1 cellular context compared by ENCODE assay signal in the genomic region with DNA sequence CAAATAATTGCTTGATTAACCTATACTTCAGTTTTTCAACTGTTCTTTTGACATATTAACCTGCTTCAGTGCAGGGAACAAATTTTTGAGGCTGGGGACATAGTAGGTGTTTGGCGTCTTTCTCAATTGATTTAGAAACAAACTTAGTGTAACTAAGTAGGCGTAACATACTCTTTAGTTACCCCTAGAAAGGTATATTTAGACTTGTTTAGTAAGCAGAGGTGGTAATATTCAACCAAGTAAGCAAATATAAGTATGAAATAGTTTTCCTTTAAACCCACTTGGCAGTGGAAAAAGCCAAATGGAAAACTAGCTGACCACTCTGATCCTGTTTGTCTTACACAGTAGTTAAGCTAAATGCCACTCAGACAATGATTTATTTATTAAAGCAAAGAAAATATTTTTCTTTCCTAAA.
TF ChIP-seq lines count a peak whose summit lies in the region.

No MANE protein-coding gene starts in this region.

TF ChIP-seq in HepG2, 621 proteins besides CTCF, POLR2A, EP300 and RAD21 (continued from another document):
- peak; percentile 64; the same call in 1 of the 2 replicates for TF ChIP-seq ZKSCAN1 (IDR thresholded peaks at IDR 0.05; ENCODE audit: low read length)
- TF ChIP-seq, protein P1, sequence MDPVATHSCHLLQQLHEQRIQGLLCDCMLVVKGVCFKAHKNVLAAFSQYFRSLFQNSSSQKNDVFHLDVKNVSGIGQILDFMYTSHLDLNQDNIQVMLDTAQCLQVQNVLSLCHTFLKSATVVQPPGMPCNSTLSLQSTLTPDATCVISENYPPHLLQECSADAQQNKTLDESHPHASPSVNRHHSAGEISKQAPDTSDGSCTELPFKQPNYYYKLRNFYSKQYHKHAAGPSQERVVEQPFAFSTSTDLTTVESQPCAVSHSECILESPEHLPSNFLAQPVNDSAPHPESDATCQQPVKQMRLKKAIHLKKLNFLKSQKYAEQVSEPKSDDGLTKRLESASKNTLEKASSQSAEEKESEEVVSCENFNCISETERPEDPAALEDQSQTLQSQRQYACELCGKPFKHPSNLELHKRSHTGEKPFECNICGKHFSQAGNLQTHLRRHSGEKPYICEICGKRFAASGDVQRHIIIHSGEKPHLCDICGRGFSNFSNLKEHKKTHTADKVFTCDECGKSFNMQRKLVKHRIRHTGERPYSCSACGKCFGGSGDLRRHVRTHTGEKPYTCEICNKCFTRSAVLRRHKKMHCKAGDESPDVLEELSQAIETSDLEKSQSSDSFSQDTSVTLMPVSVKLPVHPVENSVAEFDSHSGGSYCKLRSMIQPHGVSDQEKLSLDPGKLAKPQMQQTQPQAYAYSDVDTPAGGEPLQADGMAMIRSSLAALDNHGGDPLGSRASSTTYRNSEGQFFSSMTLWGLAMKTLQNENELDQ (CRISPR knock-in tag; IDR thresholded peaks at IDR 0.05; ENCODE audit: borderline replicate concordance), result no peak
- TF ChIP-seq, protein P2, sequence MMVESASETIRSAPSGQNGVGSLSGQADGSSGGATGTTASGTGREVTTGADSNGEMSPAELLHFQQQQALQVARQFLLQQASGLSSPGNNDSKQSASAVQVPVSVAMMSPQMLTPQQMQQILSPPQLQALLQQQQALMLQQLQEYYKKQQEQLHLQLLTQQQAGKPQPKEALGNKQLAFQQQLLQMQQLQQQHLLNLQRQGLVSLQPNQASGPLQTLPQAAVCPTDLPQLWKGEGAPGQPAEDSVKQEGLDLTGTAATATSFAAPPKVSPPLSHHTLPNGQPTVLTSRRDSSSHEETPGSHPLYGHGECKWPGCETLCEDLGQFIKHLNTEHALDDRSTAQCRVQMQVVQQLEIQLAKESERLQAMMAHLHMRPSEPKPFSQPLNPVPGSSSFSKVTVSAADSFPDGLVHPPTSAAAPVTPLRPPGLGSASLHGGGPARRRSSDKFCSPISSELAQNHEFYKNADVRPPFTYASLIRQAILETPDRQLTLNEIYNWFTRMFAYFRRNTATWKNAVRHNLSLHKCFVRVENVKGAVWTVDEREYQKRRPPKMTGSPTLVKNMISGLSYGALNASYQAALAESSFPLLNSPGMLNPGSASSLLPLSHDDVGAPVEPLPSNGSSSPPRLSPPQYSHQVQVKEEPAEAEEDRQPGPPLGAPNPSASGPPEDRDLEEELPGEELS (CRISPR knock-in tag; IDR thresholded peaks at IDR 0.05), result peak; percentile 52; the same call in 1 of the 2 replicates
- TF ChIP-seq SPEN (CRISPR knock-in tag; IDR thresholded peaks at IDR 0.05; ENCODE audit: low read depth), result no peak
- no peak for TF ChIP-seq MYC (CRISPR knock-in tag; IDR thresholded peaks at IDR 0.05; ENCODE audit: borderline replicate concordance)
- no peak for TF ChIP-seq ZNF607 (CRISPR knock-in tag; IDR thresholded peaks at IDR 0.05; ENCODE audit: borderline replicate concordance)
- no peak for TF ChIP-seq GTF3A (CRISPR knock-in tag; conservative IDR thresholded peaks at IDR 0.05)
- TF ChIP-seq, protein P3, sequence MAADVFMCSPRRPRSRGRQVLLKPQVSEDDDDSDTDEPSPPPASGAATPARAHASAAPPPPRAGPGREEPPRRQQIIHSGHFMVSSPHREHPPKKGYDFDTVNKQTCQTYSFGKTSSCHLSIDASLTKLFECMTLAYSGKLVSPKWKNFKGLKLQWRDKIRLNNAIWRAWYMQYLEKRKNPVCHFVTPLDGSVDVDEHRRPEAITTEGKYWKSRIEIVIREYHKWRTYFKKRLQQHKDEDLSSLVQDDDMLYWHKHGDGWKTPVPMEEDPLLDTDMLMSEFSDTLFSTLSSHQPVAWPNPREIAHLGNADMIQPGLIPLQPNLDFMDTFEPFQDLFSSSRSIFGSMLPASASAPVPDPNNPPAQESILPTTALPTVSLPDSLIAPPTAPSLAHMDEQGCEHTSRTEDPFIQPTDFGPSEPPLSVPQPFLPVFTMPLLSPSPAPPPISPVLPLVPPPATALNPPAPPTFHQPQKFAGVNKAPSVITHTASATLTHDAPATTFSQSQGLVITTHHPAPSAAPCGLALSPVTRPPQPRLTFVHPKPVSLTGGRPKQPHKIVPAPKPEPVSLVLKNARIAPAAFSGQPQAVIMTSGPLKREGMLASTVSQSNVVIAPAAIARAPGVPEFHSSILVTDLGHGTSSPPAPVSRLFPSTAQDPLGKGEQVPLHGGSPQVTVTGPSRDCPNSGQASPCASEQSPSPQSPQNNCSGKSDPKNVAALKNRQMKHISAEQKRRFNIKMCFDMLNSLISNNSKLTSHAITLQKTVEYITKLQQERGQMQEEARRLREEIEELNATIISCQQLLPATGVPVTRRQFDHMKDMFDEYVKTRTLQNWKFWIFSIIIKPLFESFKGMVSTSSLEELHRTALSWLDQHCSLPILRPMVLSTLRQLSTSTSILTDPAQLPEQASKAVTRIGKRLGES (CRISPR knock-in tag; IDR thresholded peaks at IDR 0.05; ENCODE audit: borderline replicate concordance), result no peak
- no peak for TF ChIP-seq KMT2B (CRISPR knock-in tag; IDR thresholded peaks at IDR 0.05)
- TF ChIP-seq ZNF703 (CRISPR knock-in tag; IDR thresholded peaks at IDR 0.05; ENCODE audit: borderline replicate concordance), result no peak
- TF ChIP-seq, protein P4, sequence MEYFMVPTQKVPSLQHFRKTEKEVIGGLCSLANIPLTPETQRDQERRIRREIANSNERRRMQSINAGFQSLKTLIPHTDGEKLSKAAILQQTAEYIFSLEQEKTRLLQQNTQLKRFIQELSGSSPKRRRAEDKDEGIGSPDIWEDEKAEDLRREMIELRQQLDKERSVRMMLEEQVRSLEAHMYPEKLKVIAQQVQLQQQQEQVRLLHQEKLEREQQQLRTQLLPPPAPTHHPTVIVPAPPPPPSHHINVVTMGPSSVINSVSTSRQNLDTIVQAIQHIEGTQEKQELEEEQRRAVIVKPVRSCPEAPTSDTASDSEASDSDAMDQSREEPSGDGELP (IDR thresholded peaks at IDR 0.05; ENCODE audit: borderline replicate concordance, low read depth), result no peak
- TF ChIP-seq, protein P5, sequence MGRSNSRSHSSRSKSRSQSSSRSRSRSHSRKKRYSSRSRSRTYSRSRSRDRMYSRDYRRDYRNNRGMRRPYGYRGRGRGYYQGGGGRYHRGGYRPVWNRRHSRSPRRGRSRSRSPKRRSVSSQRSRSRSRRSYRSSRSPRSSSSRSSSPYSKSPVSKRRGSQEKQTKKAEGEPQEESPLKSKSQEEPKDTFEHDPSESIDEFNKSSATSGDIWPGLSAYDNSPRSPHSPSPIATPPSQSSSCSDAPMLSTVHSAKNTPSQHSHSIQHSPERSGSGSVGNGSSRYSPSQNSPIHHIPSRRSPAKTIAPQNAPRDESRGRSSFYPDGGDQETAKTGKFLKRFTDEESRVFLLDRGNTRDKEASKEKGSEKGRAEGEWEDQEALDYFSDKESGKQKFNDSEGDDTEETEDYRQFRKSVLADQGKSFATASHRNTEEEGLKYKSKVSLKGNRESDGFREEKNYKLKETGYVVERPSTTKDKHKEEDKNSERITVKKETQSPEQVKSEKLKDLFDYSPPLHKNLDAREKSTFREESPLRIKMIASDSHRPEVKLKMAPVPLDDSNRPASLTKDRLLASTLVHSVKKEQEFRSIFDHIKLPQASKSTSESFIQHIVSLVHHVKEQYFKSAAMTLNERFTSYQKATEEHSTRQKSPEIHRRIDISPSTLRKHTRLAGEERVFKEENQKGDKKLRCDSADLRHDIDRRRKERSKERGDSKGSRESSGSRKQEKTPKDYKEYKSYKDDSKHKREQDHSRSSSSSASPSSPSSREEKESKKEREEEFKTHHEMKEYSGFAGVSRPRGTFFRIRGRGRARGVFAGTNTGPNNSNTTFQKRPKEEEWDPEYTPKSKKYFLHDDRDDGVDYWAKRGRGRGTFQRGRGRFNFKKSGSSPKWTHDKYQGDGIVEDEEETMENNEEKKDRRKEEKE (IDR thresholded peaks at IDR 0.05), result no peak
- TF ChIP-seq ARID2 (CRISPR knock-in tag; IDR thresholded peaks at IDR 0.05; ENCODE audit: borderline replicate concordance), result no peak
- TF ChIP-seq ZNF672 (CRISPR knock-in tag; IDR thresholded peaks at IDR 0.05), result no peak
